In the genomic region with DNA sequence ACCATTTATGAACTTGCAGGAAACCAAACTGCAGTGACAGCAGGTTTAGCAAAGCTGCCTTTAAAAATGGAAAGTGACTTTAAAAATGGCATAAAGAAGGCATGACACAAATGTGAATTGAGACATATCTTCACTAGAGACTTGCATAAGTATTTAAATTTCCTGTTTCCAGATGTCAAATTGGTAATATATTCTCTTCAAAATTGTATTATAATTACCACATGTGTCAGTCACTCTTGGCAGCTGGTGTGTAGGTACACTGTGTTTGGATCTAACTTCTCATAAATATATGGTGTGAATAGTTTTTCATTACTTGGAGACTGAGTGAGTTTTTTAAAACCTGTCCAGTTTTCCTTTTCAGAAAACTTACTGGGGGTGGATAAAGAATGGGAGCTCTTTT, we compare ENCODE assay signal across 30 cellular contexts.
"Had no signal": no experiment of that assay in that cellular context is flagged by ENCODE, and none has a peak within 500 bp of the region (broad histone marks: within the 10 kb centered on the region; RNA-seq: fewer than 3 reads in every experiment).

No MANE protein-coding gene starts in this region.

- H3K4me2 ChIP-seq: PC-9 had no signal

- DNase-seq: Karpas-422; KG1; NCI-H1048; NCI-H1092 treated with DMSO at 0.1 percent for 48 hours; NCI-H1417 treated with DMSO at 0.1 percent for 48 hours; NCI-H1436 treated with DMSO at 0.1 percent for 48 hours; NCI-H1694 treated with DMSO at 0.1 percent for 48 hours; NCI-H187 treated with DMSO at 0.1 percent for 48 hours; NCI-H2029; NCI-H2081; NCI-H2171 treated with DMSO at 0.1 percent for 48 hours; NCI-H2227 treated with DMSO at 0.1 percent for 48 hours; NCI-H345; NCI-H446; NCI-H510A treated with DMSO at 0.1 percent for 48 hours; NCI-H526; NCI-H69; NCI-H748 treated with DMSO at 0.1 percent for 48 hours; NCI-H82; NK-92 treated with Interleukin-12 subunit alpha and Interleukin-12 subunit beta, amount 100 ng/mL, for 24 hours; PC-9; SHP77; SIG-M5; SJCRH30; T-cell had no signal

- H3K36me3 Mint-ChIP-seq: T-cell had no signal

- H3K4me3 Mint-ChIP-seq: T-cell had no signal

- H3K4me1 ChIP-seq: SJCRH30 had no signal

- H3K4me3 ChIP-seq: PC-9, SJCRH30, SK-N-MC had no signal

- H3K4me1 Mint-ChIP-seq: T-cell had no signal

- H2AFZ ChIP-seq: PC-9 had no signal

- H3K27ac Mint-ChIP-seq: T-cell had no signal

- H3K27ac ChIP-seq: PC-9, RWPE1, SJCRH30, SK-N-MC had no signal

- H3K9me3 ChIP-seq: SJCRH30 had no signal

- H3K36me3 ChIP-seq: SJCRH30 had no signal

- H3K27me3 ChIP-seq: SJCRH30 had no signal

- ATAC-seq: Panc1, Right ventricle myocardium inferior, SK-N-SH treated with all-trans-retinoic acid at 6 μM for 48 hours, T-cell had no signal

- H3K27me3 Mint-ChIP-seq: T-cell had no signal
